Comparison of ENCODE assay signal across 8 cellular contexts in the genomic region with DNA sequence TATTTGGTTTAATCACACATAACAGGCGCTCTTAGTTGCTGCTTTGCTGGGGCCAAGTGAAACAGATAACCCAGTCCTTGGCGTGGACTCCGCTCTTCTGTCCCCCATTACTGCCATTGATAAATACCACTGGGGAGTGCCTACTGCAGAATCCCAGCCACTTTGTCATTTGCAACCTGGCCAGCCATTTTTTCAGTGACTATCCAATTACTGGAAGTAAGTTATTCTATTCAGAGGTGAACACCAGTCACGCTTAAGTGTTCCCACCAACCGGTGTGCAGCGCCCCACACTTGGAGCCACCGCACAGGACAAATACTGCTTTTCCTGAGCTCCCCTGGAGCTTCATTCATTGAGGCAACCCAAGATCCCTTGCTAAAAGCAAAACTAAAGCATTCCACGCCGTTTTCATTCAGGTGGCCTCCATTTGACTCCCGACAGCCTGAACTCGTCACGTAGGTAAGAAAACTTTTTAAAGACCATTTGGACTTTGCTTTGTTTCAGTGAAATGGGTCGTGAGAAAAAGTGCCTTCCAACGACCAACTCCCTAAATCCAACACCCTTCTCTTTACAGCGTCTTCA. TPM values are rescaled to one million over a fixed set of nuclear protein-coding genes. Genes with fewer than 3 reads are reported as not detected.
DNase-seq lines count a peak whose midpoint lies in the region; ATAC-seq and TF ChIP-seq lines count a peak whose summit lies in the region.

No MANE protein-coding gene starts in this region.

- H3K27ac ChIP-seq in esophagus muscularis mucosa (replicated peaks in 1 of 4) (peak overlapping the region; percentile 79 to 84 (median 82)), psoas muscle (peak overlapping the region; percentile 85)

- no peak for TF ChIP-seq EP300 in esophagus muscularis mucosa (IDR thresholded peaks at IDR 0.05)

- TF ChIP-seq POLR2A in esophagus muscularis mucosa (IDR thresholded peaks at IDR 0.05; ENCODE audit: low read depth) = no peak

- in situ Hi-C loops in GM13977 (cut with MboI; ENCODE audit: low pct_unique_long_range_greater_than_20kb, low sequenced_read_pairs, unreplicated experiment) = no loop called here

- H3K4me3 ChIP-seq in esophagus muscularis mucosa (peak overlapping the region; percentile 68 to 91 (median 85)), psoas muscle (peak overlapping the region; percentile 80)

- no peak for TF ChIP-seq CTCF in GM13977 (IDR thresholded peaks at IDR 0.05; ENCODE audit: extremely low read depth, insufficient read depth, missing control alignments)
- no peak for TF ChIP-seq CTCF in esophagus muscularis mucosa (IDR thresholded peaks at IDR 0.05)
- TF ChIP-seq CTCF in psoas muscle (IDR thresholded peaks at IDR 0.05) = no peak

- intact Hi-C loops in esophagus muscularis mucosa (cut with DNase I) (loop anchor here (5.0 to 10.0 kb wide), 4 partner anchors 70 to 167 kb away; partner anchors contain the start of genes HAPSTR1, PMM2 and TMEM186), psoas muscle (cut with DNase I) (loop anchor here in 1 of 2 donors (2.0 to 10.0 kb wide), 3 partner anchors 90 to 163 kb away; no protein-coding TSS in a partner anchor)

- DNase-seq in GM13977 (ENCODE audit: low spot score) (peak; percentile 51), RPMI8226 (peak; percentile 44), esophagus muscularis mucosa (ENCODE audit: extremely low spot score) (no peak), psoas muscle (no peak), NCI-H1436 (lab: John Stamatoyannopoulos, UW) (no peak), NCI-H446 (lab: John Stamatoyannopoulos, UW) (no peak)

- H3K9me3 ChIP-seq in esophagus muscularis mucosa (no peaks in the 10 kb centered on the region), psoas muscle (no peaks in the 10 kb centered on the region)

- WGBS in esophagus muscularis mucosa = 36% methylated on average over 15 of the region's 15 CpGs
- 23 to 36% (median 27%) methylated on average over 15 of the region's 15 CpGs for WGBS in psoas muscle, 3 donors

- peaks cover 59 to 66% (median 63%) of the 10 kb centered on the region in 4 donors for H3K4me1 ChIP-seq in esophagus muscularis mucosa
- H3K4me1 ChIP-seq in psoas muscle = peaks cover 54% of the 10 kb centered on the region

- H3K27me3 ChIP-seq in esophagus muscularis mucosa (no peaks in the 10 kb centered on the region), psoas muscle (ENCODE audit: insufficient read depth in 3 of 3, low read length in 2 of 3) (no peaks in the 10 kb centered on the region)

- ATAC-seq in psoas muscle = no peak
- no peak for ATAC-seq in GM19324 (IDR thresholded peaks at IDR 0.05; ENCODE audit: low FRiP score, unreplicated experiment)
- ATAC-seq in HG02973 (IDR thresholded peaks at IDR 0.05; ENCODE audit: unreplicated experiment) = no peak

- H3K36me3 ChIP-seq in esophagus muscularis mucosa (no peaks in the 10 kb centered on the region), psoas muscle (ENCODE audit: insufficient read depth in 1 of 2, low read depth in 1 of 2) (no peaks in the 10 kb centered on the region)

RNA-seq across cellular contexts. Expression of gene USP7, which starts 1.8 kb away (rescaled TPM):
- total RNA-seq in esophagus muscularis mucosa = 10 to 100 TPM; 67.9 to 84.7 (median 73.3) TPM
- total RNA-seq in psoas muscle = 100 to 1,000 TPM in 3 of 4 donors, 10 to 100 TPM in 1; 87.5 to 135 (median 120) TPM
- 100 to 1,000 TPM in 1 of 3 donors, 10 to 100 TPM in 2; 41.6 to 108 (median 47.1) TPM for polyA plus RNA-seq in psoas muscle

Comparison
In these comparisons a context has a peak if more than half of its experiments do, and no peak if none do; other contexts are left out.
1. DNase-seq: peak in GM13977 (single experiment) and RPMI8226 (single experiment); none in esophagus muscularis mucosa (single experiment), psoas muscle (0 of 2), NCI-H1436 (single experiment) and NCI-H446 (0 of 2).